ENCODE assay signal across 12 cellular contexts in the genomic region with DNA sequence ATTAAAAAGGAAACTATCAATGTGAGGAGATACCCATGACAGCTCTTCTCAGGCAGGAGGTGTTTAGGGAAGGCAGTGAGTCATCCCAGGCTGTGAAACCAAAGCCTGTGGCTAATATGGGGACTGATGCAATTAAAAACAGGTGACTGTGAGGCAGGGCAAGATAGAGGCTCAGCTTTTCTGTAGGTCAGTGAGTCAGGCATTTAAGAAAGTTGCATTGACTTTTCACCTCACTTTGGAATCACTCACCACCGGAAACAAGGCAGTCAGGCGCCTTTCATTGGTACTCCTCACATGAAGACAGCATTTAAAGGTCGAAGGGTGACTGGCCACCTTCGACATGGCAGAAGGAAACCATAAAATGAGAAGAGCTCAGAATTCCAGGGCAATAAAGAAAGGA. TPM values are rescaled to one million over a fixed set of nuclear protein-coding genes. Genes with fewer than 3 reads are reported as not detected.
A peak's percentile ranks its signal among the peaks of the same experiment; 100 is the strongest.
DNase-seq lines count a peak whose midpoint lies in the region; ATAC-seq, FAIRE-seq and TF ChIP-seq lines count a peak whose summit lies in the region.
"Had no signal": no experiment of that assay in that cellular context is flagged by ENCODE, and none has a peak within 500 bp of the region (broad histone marks: within the 10 kb centered on the region; RNA-seq: fewer than 3 reads in every experiment).

No MANE protein-coding gene starts in this region.

- peak; percentile 67 for DNase-seq in DMS53 treated with DMSO at 0.1 percent for 48 hours (lab: John Stamatoyannopoulos, UW; ENCODE audit: unreplicated experiment)
- peak; percentile 77 for DNase-seq in HK-2 (ENCODE audit: unreplicated experiment)
- DNase-seq in epithelial cell of prostate (ENCODE audit: low read depth, low spot score): peak; percentile 49
- DNase-seq in OCI-LY7 (ENCODE audit: low spot score): no peak
- no peak for DNase-seq in HepG2 (ENCODE audit: low spot score)
- DNase-seq: SIG-M5 had no signal

- H3K27ac ChIP-seq in epithelial cell of prostate (peak overlapping the region; percentile 43), OCI-LY7 (ENCODE audit: low read depth, low read length, poor library complexity, severe bottlenecking) (no peak overlapping the region), HepG2 (ENCODE audit: extremely low read length, insufficient read depth, low read length) (no peak overlapping the region)
- H3K27ac ChIP-seq: HL-60, thoracic aorta had no signal

- POLR2A ChIA-PET in OCI-LY7 (lab: Charles Lee) (no interaction called here), HepG2 (lab: Yijun Ruan, JAX) (no interaction called here)

- no peaks in the 10 kb centered on the region for H3K36me3 Mint-ChIP-seq in stimulated activated memory B cell treated with anti-CD40 and anti-IgM and Interleukin-4, amounts not matched to agents 10 μg/mL and 1 μg/mL and 100 μg/mL, for 72 hours
- H3K36me3 Mint-ChIP-seq: activated naive CD4-positive, alpha-beta T cell treated with anti-CD3 and anti-CD28 coated beads, Interleukin-2, amount 50 U/mL, for 24 hours had no signal

- CTCF ChIA-PET in OCI-LY7 (lab: Charles Lee; ENCODE audit: unreplicated experiment) (no interaction called here), HepG2 (lab: Yijun Ruan, JAX; ENCODE audit: low intra/inter-chr PET ratio, low total read pairs) (no interaction called here)

- no peak overlapping the region for H3K27ac Mint-ChIP-seq in stimulated activated memory B cell treated with anti-CD40 and anti-IgM and Interleukin-4, amounts not matched to agents 10 μg/mL and 1 μg/mL and 100 μg/mL, for 72 hours
- H3K27ac Mint-ChIP-seq: activated naive CD4-positive, alpha-beta T cell treated with anti-CD3 and anti-CD28 coated beads, Interleukin-2, amount 50 U/mL, for 24 hours had no signal

- H3K9me3 Mint-ChIP-seq in stimulated activated memory B cell treated with anti-CD40 and anti-IgM and Interleukin-4, amounts not matched to agents 10 μg/mL and 1 μg/mL and 100 μg/mL, for 72 hours: no peaks in the 10 kb centered on the region

- H3K27me3 ChIP-seq in HepG2 (ENCODE audit: control insufficient read depth in 1 of 2, insufficient read depth in 2 of 2, low read length in 2 of 2): no peaks in the 10 kb centered on the region

- TF ChIP-seq EP300 in HepG2 (IDR thresholded peaks at IDR 0.05; ENCODE audit: low read depth in 2 of 2, low read length in 2 of 2) (no peak), HepG2 (CRISPR knock-in tag; IDR thresholded peaks at IDR 0.05; ENCODE audit: borderline replicate concordance) (no peak)

- H3K9me3 ChIP-seq in OCI-LY7 (ENCODE audit: low read length) (no peaks in the 10 kb centered on the region), HepG2 (ENCODE audit: low read length) (no peaks in the 10 kb centered on the region)
- H3K9me3 ChIP-seq: thoracic aorta had no signal

- 0% methylated on average over 4 of the region's 4 CpGs for WGBS in HepG2 (ENCODE audit: low lambda C conversion rate)

- in situ Hi-C loops in HepG2 (cut with HindIII; ENCODE audit: extremely low pct_ligation_motif_present, low pct_unique_long_range_greater_than_20kb): no loop called here

- no peak overlapping the region for H3K4me3 Mint-ChIP-seq in stimulated activated memory B cell treated with anti-CD40 and anti-IgM and Interleukin-4, amounts not matched to agents 10 μg/mL and 1 μg/mL and 100 μg/mL, for 72 hours
- H3K4me3 Mint-ChIP-seq: activated naive CD4-positive, alpha-beta T cell treated with anti-CD3 and anti-CD28 coated beads, Interleukin-2, amount 50 U/mL, for 24 hours had no signal

- H2AFZ ChIP-seq in OCI-LY7 (ENCODE audit: low read length) (no peak overlapping the region), HepG2 (ENCODE audit: low read length) (no peak overlapping the region)

- FAIRE-seq in HepG2 (lab: Jason Lieb, UNC): no peak

- H3K79me2 ChIP-seq in OCI-LY7 (ENCODE audit: insufficient read depth, low read depth, low read length) (no peaks in the 10 kb centered on the region), HepG2 (ENCODE audit: insufficient read depth, low read length) (no peaks in the 10 kb centered on the region)

- ATAC-seq in GM21423 (IDR thresholded peaks at IDR 0.05; ENCODE audit: unreplicated experiment) (peak; percentile 84), GM18517 (IDR thresholded peaks at IDR 0.05; ENCODE audit: unreplicated experiment) (no peak), HepG2 (no peak)
- ATAC-seq in stimulated activated memory B cell treated with anti-CD40 and anti-IgM and Interleukin-4, amounts not matched to agents 10 μg/mL and 1 μg/mL and 100 μg/mL, for 72 hours: no peak

- no peaks in the 10 kb centered on the region for H3K27me3 Mint-ChIP-seq in stimulated activated memory B cell treated with anti-CD40 and anti-IgM and Interleukin-4, amounts not matched to agents 10 μg/mL and 1 μg/mL and 100 μg/mL, for 72 hours

- H3K4me1 Mint-ChIP-seq in stimulated activated memory B cell treated with anti-CD40 and anti-IgM and Interleukin-4, amounts not matched to agents 10 μg/mL and 1 μg/mL and 100 μg/mL, for 72 hours: no peaks in the 10 kb centered on the region
- H3K4me1 Mint-ChIP-seq: activated naive CD4-positive, alpha-beta T cell treated with anti-CD3 and anti-CD28 coated beads, Interleukin-2, amount 50 U/mL, for 24 hours had no signal

- H3K9me2 ChIP-seq in OCI-LY7 (ENCODE audit: insufficient read depth, low read length): no peaks in the 10 kb centered on the region

- H3K4me2 ChIP-seq in OCI-LY7 (ENCODE audit: low read length) (no peak overlapping the region), HepG2 (ENCODE audit: low read depth, low read length) (no peak overlapping the region)

- BruUV-seq in OCI-LY7 (replicated peaks; lab: Mats Ljungman, UMichigan): no TSS peak
- BruUV-seq in HepG2 (replicated peaks; lab: Mats Ljungman, UMichigan): no TSS peak

- TF ChIP-seq RAD21 in HepG2 (CRISPR knock-in tag; IDR thresholded peaks at IDR 0.05): no peak

- no peak for TF ChIP-seq POLR2A in HepG2 (IDR thresholded peaks at IDR 0.05; ENCODE audit: insufficient read depth in 1 of 2, low read depth in 2 of 2, low read length in 2 of 2)

- TF ChIP-seq CTCF in OCI-LY7 (conservative IDR thresholded peaks at IDR 0.05; ENCODE audit: low read length) (no peak), HepG2 (CRISPR knock-in tag; IDR thresholded peaks at IDR 0.05) (no peak)

- H3K36me3 ChIP-seq in OCI-LY7 (ENCODE audit: insufficient read depth, low read length): no peaks in the 10 kb centered on the region
- no peaks in the 10 kb centered on the region for H3K36me3 ChIP-seq in HepG2 (replicated peaks in 1 of 2; ENCODE audit: control insufficient read depth in 1 of 2, insufficient read depth in 2 of 2, low read length in 2 of 2)
- H3K36me3 ChIP-seq: thoracic aorta had no signal

- H3K4me3 ChIP-seq in OCI-LY7 (ENCODE audit: low read depth, low read length, poor library complexity, severe bottlenecking) (no peak overlapping the region), HepG2 (replicated peaks in 1 of 3; ENCODE audit: insufficient read depth in 1 of 3, low read depth in 2 of 3, low read length in 3 of 3) (no peak overlapping the region)
- H3K4me3 ChIP-seq: thoracic aorta had no signal

- no peaks in the 10 kb centered on the region for H3K4me1 ChIP-seq in OCI-LY7 (ENCODE audit: insufficient read depth, low read length, poor library complexity, severe bottlenecking)
- H3K4me1 ChIP-seq in HepG2 (ENCODE audit: insufficient read depth, low read length): no peaks in the 10 kb centered on the region

- H4K20me1 ChIP-seq in OCI-LY7 (ENCODE audit: insufficient read depth, low read length): no peaks in the 10 kb centered on the region
- no peaks in the 10 kb centered on the region for H4K20me1 ChIP-seq in HepG2 (ENCODE audit: insufficient read depth, low read length)

- no peak overlapping the region for H3K9ac ChIP-seq in HepG2 (ENCODE audit: insufficient read depth, low read depth, low read length)

- intact Hi-C loops in OCI-LY7 (cut with micrococcal nuclease; ENCODE audit: unreplicated experiment): no loop called here
- intact Hi-C loops in HepG2 (cut with micrococcal nuclease; ENCODE audit: unreplicated experiment): no loop called here

TF ChIP-seq in HepG2, 621 proteins besides CTCF, POLR2A, EP300 and RAD21 (continues in another document):
- TF ChIP-seq FOXO1 (CRISPR knock-in tag; IDR thresholded peaks at IDR 0.05): no peak
- no peak for TF ChIP-seq FOXA1 (IDR thresholded peaks at IDR 0.05)
- no peak for TF ChIP-seq FOXA1 (CRISPR knock-in tag; IDR thresholded peaks at IDR 0.05)
- no peak for TF ChIP-seq SMC3 (IDR thresholded peaks at IDR 0.05; ENCODE audit: low read length)
- no peak for TF ChIP-seq KLF16 (CRISPR knock-in tag; IDR thresholded peaks at IDR 0.05)
- no peak for TF ChIP-seq FIP1L1 (IDR thresholded peaks at IDR 0.05; ENCODE audit: borderline replicate concordance, insufficient read depth, low read depth, low read length)
- no peak for TF ChIP-seq PPARG (CRISPR knock-in tag; conservative IDR thresholded peaks at IDR 0.05)
- TF ChIP-seq HMGA1 (CRISPR knock-in tag; conservative IDR thresholded peaks at IDR 0.05): no peak

RNA-seq across cellular contexts. Expression of gene PAPPA2, which starts 54.5 kb away (rescaled TPM):
- total RNA-seq in OCI-LY7 (2014; rRNA removed; shearing (Covaris generic)): 0.19 TPM in 1 of 2 replicates, not detected in the other
- not detected in 2 replicates for total RNA-seq in OCI-LY7 (2022)
- not detected in 2 replicates for total RNA-seq in HepG2 (2016; rRNA removed; fragmentation: Illumina TruSeq; extraction: Trizol)
- total RNA-seq in HepG2 (2016; cell fraction: cytosol; rRNA removed; fragmentation: Illumina TruSeq; extraction: Trizol; ENCODE audit: low read depth): not detected in 2 replicates
- not detected in 2 replicates for total RNA-seq in HepG2 (2016; cell fraction: insoluble cytoplasmic fraction; rRNA removed; fragmentation: Illumina TruSeq; extraction: Trizol)
- not detected in 2 replicates for total RNA-seq in HepG2 (2016; cell fraction: membrane; rRNA removed; fragmentation: Illumina TruSeq; extraction: Trizol)
- not detected in 2 replicates for total RNA-seq in HepG2 (2016; cell fraction: nucleus; rRNA removed; fragmentation: Illumina TruSeq; extraction: Trizol)
- 0.01 TPM in 2 replicates for polyA plus RNA-seq in HepG2 (2011; rRNA removed)
- 0.01 TPM in 1 of 2 replicates, not detected in the other for polyA plus RNA-seq in HepG2 (2011; cell fraction: cytosol; rRNA removed)
- polyA plus RNA-seq in HepG2 (2011; cell fraction: nucleus; rRNA removed): 0.02 TPM in 1 of 2 replicates, not detected in the other
- polyA plus RNA-seq in HepG2 (2012): 0.01 TPM in 2 replicates
- not detected in 2 replicates for polyA plus RNA-seq in HepG2 (2016; cell fraction: cytosol; fragmentation: Illumina TruSeq; extraction: Trizol; ENCODE audit: low read depth)
- polyA plus RNA-seq in HepG2 (2016; cell fraction: insoluble cytoplasmic fraction; fragmentation: Illumina TruSeq; extraction: Trizol; ENCODE audit: low read depth): not detected in 2 replicates
- polyA plus RNA-seq in HepG2 (2016; cell fraction: membrane; fragmentation: Illumina TruSeq; extraction: Trizol; ENCODE audit: low read depth): not detected in 2 replicates
- polyA plus RNA-seq in HepG2 (2016; cell fraction: nucleus; fragmentation: Illumina TruSeq; extraction: Trizol; ENCODE audit: insufficient read depth, low read depth): not detected in 2 replicates
- 0.04 and 0.09 TPM in 2 replicates for polyA minus RNA-seq in HepG2 (2011; rRNA and poly(A)+ RNA removed; ENCODE audit: low replicate concordance)
- not detected in 2 replicates for polyA minus RNA-seq in HepG2 (2011; cell fraction: cytosol; rRNA and poly(A)+ RNA removed)
- under 0.01 and 0.52 TPM in 2 replicates for polyA minus RNA-seq in HepG2 (2011; cell fraction: nucleus; rRNA and poly(A)+ RNA removed)

Comparison
In these comparisons a context has a peak if more than half of its experiments do, and no peak if none do; other contexts are left out.
1. DNase-seq: peak in DMS53 treated with DMSO at 0.1 percent for 48 hours (single experiment), HK-2 (single experiment) and epithelial cell of prostate (single experiment); none in OCI-LY7 (single experiment) and HepG2 (single experiment).